In genomic region chr18:39232937-39233336, GRCh38 we compare ENCODE assay signal across 23 cellular contexts.
A peak's percentile ranks its signal among the peaks of the same experiment; 100 is the strongest.
DNase-seq lines count a peak whose midpoint lies in the region; ATAC-seq and TF ChIP-seq lines count a peak whose summit lies in the region.
"Had no signal": no experiment of that assay in that cellular context is flagged by ENCODE, and none has a peak within 500 bp of the region (broad histone marks: within the 10 kb centered on the region; RNA-seq: fewer than 3 reads in every experiment).

No MANE protein-coding gene starts in this region.

- no peak overlapping the region for H3K27ac Mint-ChIP-seq in T-helper 17 cell
- H3K27ac Mint-ChIP-seq: B cell; CD4-positive, CD25-positive, alpha-beta regulatory T cell; CD8-positive, alpha-beta T cell had no signal

- no peak overlapping the region for H4K91ac ChIP-seq in neuronal stem cell (ENCODE audit: low read depth, low read length, poor library complexity)

- H2AFZ ChIP-seq in KMS-11 (ENCODE audit: low read depth): peak overlapping the region; percentile 19
- no peak overlapping the region for H2AFZ ChIP-seq in neuronal stem cell (ENCODE audit: low read length)
- H2AFZ ChIP-seq: GM23248 had no signal

- H4K20me1 ChIP-seq in KMS-11 (ENCODE audit: insufficient read depth): no peaks in the 10 kb centered on the region
- H4K20me1 ChIP-seq: BLaER1 had no signal

- peaks cover 4 to 9% of the 10 kb centered on the region in 2 donors for H3K9me3 ChIP-seq in neuronal stem cell (replicated peaks in 1 of 2; ENCODE audit: control insufficient read depth in 2 of 2, insufficient read depth in 1 of 2, low read depth in 1 of 2, low read length in 2 of 2)
- no peaks in the 10 kb centered on the region for H3K9me3 ChIP-seq in aorta (ENCODE audit: control insufficient read depth, low read length)
- no peaks in the 10 kb centered on the region for H3K9me3 ChIP-seq in T-helper 17 cell (ENCODE audit: control insufficient read depth, low read length, poor library complexity, severe bottlenecking)
- H3K9me3 ChIP-seq: Caco-2 had no signal

- no peaks in the 10 kb centered on the region for H3K27me3 Mint-ChIP-seq in T-helper 17 cell
- H3K27me3 Mint-ChIP-seq: B cell; CD4-positive, CD25-positive, alpha-beta regulatory T cell had no signal

- H3K27me3 ChIP-seq in KMS-11 (ENCODE audit: insufficient read depth, low read depth) (no peaks in the 10 kb centered on the region), neuronal stem cell (ENCODE audit: control insufficient read depth in 3 of 3, insufficient read depth in 3 of 3, low read depth in 1 of 3, low read length in 3 of 3) (no peaks in the 10 kb centered on the region), aorta (ENCODE audit: control insufficient read depth in 1 of 2, insufficient read depth in 2 of 2, low read length in 1 of 2) (no peaks in the 10 kb centered on the region)
- H3K27me3 ChIP-seq: BLaER1 had no signal

- no peaks in the 10 kb centered on the region for H3K79me1 ChIP-seq in neuronal stem cell (ENCODE audit: low read depth, low read length)

- no CpG with 5 or more reads among the region's 8 CpGs for WGBS in neuronal stem cell (ENCODE audit: extremely low coverage in 2 of 2, insufficient read length in 2 of 2, insufficient replicate concordance in 1 of 2), 2 donors
- WGBS in aorta, 2 donors: 83 to 84% methylated on average over 8 of the region's 8 CpGs

- ATAC-seq in aorta (ENCODE audit: low FRiP score) (peak; percentile 26), T-helper 17 cell (no peak), HG03457 (IDR thresholded peaks at IDR 0.05; ENCODE audit: unreplicated experiment) (no peak)
- ATAC-seq: CD8-positive, alpha-beta T cell; GM12878 had no signal

- H3K9ac ChIP-seq in KMS-11 (no peak overlapping the region), neuronal stem cell (ENCODE audit: low read depth, low read length, poor library complexity) (no peak overlapping the region)
- H3K9ac ChIP-seq: BLaER1, GM23248 had no signal

- H4K8ac ChIP-seq in neuronal stem cell (ENCODE audit: low read depth, low read length): no peak overlapping the region

- H3K79me2 ChIP-seq in KMS-11 (ENCODE audit: insufficient read depth, low read depth): no peaks in the 10 kb centered on the region

- intact Hi-C loops in aorta (cut with DNase I): no loop called here

- no peak for TF ChIP-seq CTCF in KMS-11 (conservative IDR thresholded peaks at IDR 0.05; ENCODE audit: low read depth, low read length)

- DNase-seq in NCI-H146 (lab: John Stamatoyannopoulos, UW) (peak; percentile 31), NCI-H146 treated with DMSO at 0.1 percent for 48 hours (lab: John Stamatoyannopoulos, UW; ENCODE audit: unreplicated experiment) (no peak), neuronal stem cell (ENCODE audit: low spot score) (no peak), aorta (no peak), T-helper 17 cell (no peak), NCI-H524 (lab: John Stamatoyannopoulos, UW) (no peak)
- DNase-seq: Caco-2; CD4-positive, CD25-positive, alpha-beta regulatory T cell; CD8-positive, alpha-beta T cell; DMS 273 treated with DMSO at 0.1 percent for 48 hours; DMS79; EL; GDM1; GM23248; H7; HCEC 1CT had no signal

- no peak overlapping the region for H2BK120ac ChIP-seq in neuronal stem cell (ENCODE audit: low read depth, low read length)

- H3K4me1 ChIP-seq in KMS-11 (ENCODE audit: low read depth, poor library complexity, severe bottlenecking): no peaks in the 10 kb centered on the region
- peaks cover 0 to 3% of the 10 kb centered on the region in 2 donors for H3K4me1 ChIP-seq in neuronal stem cell (ENCODE audit: control insufficient read depth in 2 of 2, insufficient read depth in 1 of 2, low read depth in 1 of 2, low read length in 2 of 2)
- H3K4me1 ChIP-seq in aorta (ENCODE audit: control insufficient read depth in 1 of 2, insufficient read depth in 2 of 2, low read length in 2 of 2): no peaks in the 10 kb centered on the region
- H3K4me1 ChIP-seq: BLaER1, Caco-2 had no signal

- no peak overlapping the region for H2BK12ac ChIP-seq in neuronal stem cell (ENCODE audit: low read length)

- H3K23ac ChIP-seq in neuronal stem cell (ENCODE audit: low read depth, low read length, poor library complexity): no peak overlapping the region

- H3K4ac ChIP-seq in neuronal stem cell (ENCODE audit: low read length): no peak overlapping the region

- no peak overlapping the region for H3K4me3 Mint-ChIP-seq in T-helper 17 cell
- H3K4me3 Mint-ChIP-seq: B cell; CD4-positive, CD25-positive, alpha-beta regulatory T cell; CD8-positive, alpha-beta T cell had no signal

- no peak overlapping the region for H2BK15ac ChIP-seq in neuronal stem cell (ENCODE audit: low read length)

- H3K14ac ChIP-seq in neuronal stem cell (ENCODE audit: low read length): peak overlapping the region; percentile 14

- peak overlapping the region; percentile 15 for H3K18ac ChIP-seq in neuronal stem cell (ENCODE audit: low read length)

- no peaks in the 10 kb centered on the region for H3K36me3 ChIP-seq in KMS-11 (ENCODE audit: insufficient read depth)
- peaks cover 0 to 2% of the 10 kb centered on the region in 2 donors for H3K36me3 ChIP-seq in neuronal stem cell (replicated peaks in 1 of 2; ENCODE audit: control insufficient read depth in 2 of 2, insufficient read depth in 2 of 2, low read length in 2 of 2)
- H3K36me3 ChIP-seq in aorta (ENCODE audit: control insufficient read depth in 1 of 2, insufficient read depth in 2 of 2, low read length in 1 of 2): no peaks in the 10 kb centered on the region
- H3K36me3 ChIP-seq: BLaER1 had no signal

- no peaks in the 10 kb centered on the region for H3K4me1 Mint-ChIP-seq in T-helper 17 cell
- H3K4me1 Mint-ChIP-seq: B cell; CD4-positive, CD25-positive, alpha-beta regulatory T cell had no signal

- H2AK5ac ChIP-seq in neuronal stem cell (ENCODE audit: low read depth, low read length): no peak overlapping the region

- no peak overlapping the region for H2BK5ac ChIP-seq in neuronal stem cell (ENCODE audit: low read length)

- no peaks in the 10 kb centered on the region for H3K36me3 Mint-ChIP-seq in T-helper 17 cell (ENCODE audit: low read depth)
- H3K36me3 Mint-ChIP-seq: CD4-positive, CD25-positive, alpha-beta regulatory T cell; CD8-positive, alpha-beta T cell had no signal

- H3K27ac ChIP-seq in KMS-11 (no peak overlapping the region), neuronal stem cell (replicated peaks; ENCODE audit: low read length) (no peak overlapping the region), aorta (ENCODE audit: low read depth in 1 of 2, low read length in 2 of 2) (no peak overlapping the region)
- H3K27ac ChIP-seq: 22Rv1, BLaER1, C4-2B, GM23248 had no signal

- H3K4me3 ChIP-seq in KMS-11 (IDR thresholded peaks at IDR 0.05; ENCODE audit: insufficient read depth, low read depth, low read length): no peak overlapping the region
- no peak overlapping the region for H3K4me3 ChIP-seq in neuronal stem cell (ENCODE audit: low read length in 2 of 2)
- no peak overlapping the region for H3K4me3 ChIP-seq in aorta (ENCODE audit: low read length in 2 of 2)
- H3K4me3 ChIP-seq: BLaER1, GM12878, GM23248 had no signal

- no peak overlapping the region for H3K4me2 ChIP-seq in KMS-11
- no peak overlapping the region for H3K4me2 ChIP-seq in neuronal stem cell (ENCODE audit: insufficient read depth, low read length, poor library complexity, severe bottlenecking)
- H3K4me2 ChIP-seq: BLaER1 had no signal
